35 cellular contexts compared by ENCODE assay signal in the genomic region with DNA sequence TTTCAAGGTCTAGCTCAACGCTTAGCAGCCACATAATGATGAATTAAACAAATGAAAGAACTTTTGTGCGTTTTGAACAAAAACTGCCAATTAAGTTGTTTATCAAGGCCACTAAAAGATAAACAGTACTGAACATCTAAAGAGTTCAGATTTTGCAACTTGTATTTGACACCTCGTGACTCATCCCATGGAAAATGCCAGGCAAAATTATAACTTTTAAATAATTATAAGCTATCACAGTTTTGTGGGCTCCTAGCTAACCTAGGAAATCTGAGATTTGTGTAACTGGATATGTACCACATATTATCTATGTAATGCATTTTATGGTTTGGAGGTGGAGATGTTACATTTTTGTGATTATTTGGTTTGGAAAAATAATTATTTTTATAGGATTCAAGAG.
"Had no signal": no experiment of that assay in that cellular context is flagged by ENCODE, and none has a peak within 500 bp of the region (broad histone marks: within the 10 kb centered on the region; RNA-seq: fewer than 3 reads in every experiment).

No MANE protein-coding gene starts in this region.

- H3K4me3 ChIP-seq: breast epithelium, colonic mucosa, esophagus squamous epithelium, pancreas, prostate gland, skin epidermis, suprapubic skin, tibial nerve had no signal

- DNase-seq: activated CD4-positive, alpha-beta T cell treated with anti-CD3 and anti-CD28 coated beads for 48 hours; activated CD4-positive, alpha-beta T cell treated with anti-CD3 and anti-CD28 coated beads, Interleukin-2, amount 50 U/mL, for 48 hours; activated CD8-positive, alpha-beta memory T cell treated with anti-CD3 and anti-CD28 coated beads, Interleukin-2, amount 50 U/mL, for 48 hours; activated gamma-delta T cell; activated naive CD4-positive, alpha-beta T cell treated with anti-CD3 and anti-CD28 coated beads, Interleukin-2, amount 10 ng/mL, durations not matched to agents 7 days and 5 days; activated naive CD8-positive, alpha-beta T cell treated with anti-CD3 and anti-CD28 coated beads, Interleukin-2, amount 10 ng/mL, durations not matched to agents 7 days and 5 days; activated T-cell treated with anti-CD3 and anti-CD28 coated beads, Interleukin-2, amount 50 U/mL, for 24 hours; central memory CD4-positive, alpha-beta T cell; colonic mucosa; effector CD8-positive, alpha-beta T cell; esophagus squamous epithelium; head of caudate nucleus; hippocampal formation; kidney; left colon; mammary epithelial cell; midbrain; naive thymus-derived CD4-positive, alpha-beta T cell; pancreas; retina; stimulated activated CD4-positive, alpha-beta T cell treated with anti-CD3 and anti-CD28 coated beads, Interleukin-1b, Interleukin-23, amount 100 ng/mL, for 48 hours; stimulated activated CD4-positive, alpha-beta T cell treated with anti-CD3 and anti-CD28 coated beads, Interleukin-4, amount 100 ng/mL, for 4 hours; stimulated activated naive B cell treated with anti-CD40 and anti-IgM and Interleukin-4, amounts not matched to agents 10 μg/mL and 1 μg/mL and 100 μg/mL, for 72 hours; T-helper 9 cell; WERI-Rb-1 had no signal

- H3K36me3 ChIP-seq: colonic mucosa, prostate gland had no signal

- FAIRE-seq: endometrium, kidney, pancreas, TTC549 had no signal

- H3K4me1 ChIP-seq: breast epithelium, colonic mucosa, esophagus squamous epithelium, pancreas, prostate gland, suprapubic skin, tibial nerve had no signal

- ATAC-seq: activated CD4-positive, CD25-positive, alpha-beta regulatory T cell treated with anti-CD3 and anti-CD28 coated beads, Interleukin-2, amount 50 U/mL, for 24 hours; left colon; naive thymus-derived CD4-positive, alpha-beta T cell; pancreas; sciatic nerve; stimulated activated naive B cell treated with anti-CD40 and anti-IgM and Interleukin-4, amounts not matched to agents 10 μg/mL and 1 μg/mL and 100 μg/mL, for 72 hours had no signal

- H3K27me3 ChIP-seq: breast epithelium, colonic mucosa, esophagus squamous epithelium, pancreas, suprapubic skin, tibial nerve had no signal

- H3K9me3 ChIP-seq: colonic mucosa, prostate gland had no signal

- H3K27ac ChIP-seq: breast epithelium, colonic mucosa, epithelial cell of prostate, esophagus squamous epithelium, pancreas, prostate gland, skin epidermis, suprapubic skin, tibial nerve, WERI-Rb-1 had no signal
